10 cellular contexts compared by ENCODE assay signal in genomic region chr5:167290478-167290877, GRCh38.
"Had no signal": no experiment of that assay in that cellular context is flagged by ENCODE, and none has a peak within 500 bp of the region (broad histone marks: within the 10 kb centered on the region; RNA-seq: fewer than 3 reads in every experiment).

No MANE protein-coding gene starts in this region.

- H3K36me3 ChIP-seq: HAP-1 had no signal

- DNase-seq: GM23248, GOT3, H7, HFFc6, Karpas-422, KBM-7 had no signal

- H2AFZ ChIP-seq: GM23248 had no signal

- H3K9ac ChIP-seq: GM23248, KMS-11 had no signal

- H3K9me3 ChIP-seq: HAP-1 had no signal

- H3K4me2 ChIP-seq: KMS-11 had no signal

- H3K4me3 ChIP-seq: GM23248, HAP-1 had no signal

- ATAC-seq: HCT116 had no signal

- H3K27ac ChIP-seq: GM23248, HL-60, KMS-11 had no signal
